In the genomic region with DNA sequence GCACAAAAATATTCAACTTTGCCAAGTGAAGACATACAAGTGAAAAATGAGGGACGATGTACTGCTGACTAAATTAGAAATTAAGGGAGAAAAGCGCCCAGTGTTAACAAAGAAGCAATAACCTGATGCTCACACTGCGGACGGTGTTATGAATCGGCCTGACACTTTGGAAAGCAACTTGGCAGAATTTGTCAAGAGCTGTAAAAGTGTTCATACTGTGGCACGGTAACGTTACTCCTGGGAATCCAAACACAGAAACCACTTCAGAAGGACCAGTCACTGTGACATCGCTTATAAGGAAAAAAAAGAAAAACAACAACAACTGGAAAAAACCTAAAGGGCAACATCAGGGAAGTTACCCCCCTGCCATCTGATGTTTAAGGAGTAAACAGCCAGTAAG, we compare ENCODE assay signal across 14 cellular contexts. TPM values are rescaled to one million over a fixed set of nuclear protein-coding genes. Genes with fewer than 3 reads are reported as not detected.
DNase-seq lines count a peak whose midpoint lies in the region; ATAC-seq and TF ChIP-seq lines count a peak whose summit lies in the region.
"Had no signal": no experiment of that assay in that cellular context is flagged by ENCODE, and none has a peak within 500 bp of the region (broad histone marks: within the 10 kb centered on the region; RNA-seq: fewer than 3 reads in every experiment).

No MANE protein-coding gene starts in this region.

- in situ Hi-C loops in Panc1 (cut with HindIII; ENCODE audit: low pct_unique_long_range_greater_than_20kb, low sequenced_read_pairs): no loop called here

- 14 to 44% methylated on average over 7 to 8 of the region's 8 CpGs for WGBS in gastroesophageal sphincter (ENCODE audit: low coverage in 1 of 2), 2 donors
- 71 to 79% methylated on average over 8 of the region's 8 CpGs for WGBS in sigmoid colon, 2 donors

- no peak overlapping the region for H3K4me3 ChIP-seq in Panc1 (ENCODE audit: low read depth in 2 of 2, low read length in 2 of 2)
- H3K4me3 ChIP-seq in gastroesophageal sphincter: no peak overlapping the region
- no peak overlapping the region for H3K4me3 ChIP-seq in sigmoid colon
- H3K4me3 ChIP-seq in mucosa of descending colon: no peak overlapping the region
- H3K4me3 ChIP-seq: PC-9, suprapubic skin had no signal

- H3K4me1 ChIP-seq in Panc1 (ENCODE audit: control insufficient read depth, insufficient read depth, low read length) (peaks cover 89% of the 10 kb centered on the region), gastroesophageal sphincter (peaks cover 17 to 99% (median 80%) of the 10 kb centered on the region in 3 donors), sigmoid colon (peaks cover 0 to 92% (median 92%) of the 10 kb centered on the region in 4 donors), mucosa of descending colon (ENCODE audit: low read depth) (peaks cover 60% of the 10 kb centered on the region)

- intact Hi-C loops in Panc1 (cut with micrococcal nuclease; ENCODE audit: unreplicated experiment): no loop called here
- intact Hi-C loops in sigmoid colon (cut with DNase I): no loop called here
- intact Hi-C loops in mucosa of descending colon (cut with DNase I, micrococcal nuclease): no loop called here

- H3K36me3 ChIP-seq in Panc1 (ENCODE audit: control insufficient read depth, insufficient read depth, low read length) (no peaks in the 10 kb centered on the region), gastroesophageal sphincter (no peaks in the 10 kb centered on the region), sigmoid colon (no peaks in the 10 kb centered on the region), mucosa of descending colon (ENCODE audit: low read depth) (no peaks in the 10 kb centered on the region)
- H3K36me3 ChIP-seq: suprapubic skin had no signal

- no peak for ATAC-seq in Panc1
- peak; percentile 24 for ATAC-seq in gastroesophageal sphincter
- no peak for ATAC-seq in mucosa of descending colon

- no TSS peak for BruUV-seq in Panc1 (replicated peaks; lab: Mats Ljungman, UMichigan)

- TF ChIP-seq CTCF in Panc1 (IDR thresholded peaks at IDR 0.05) (no peak), gastroesophageal sphincter (IDR thresholded peaks at IDR 0.05) (no peak), sigmoid colon (IDR thresholded peaks at IDR 0.05) (no peak), mucosa of descending colon (IDR thresholded peaks at IDR 0.05) (no peak)

- DNase-seq in DMS53 (lab: John Stamatoyannopoulos, UW) (peak; percentile 38), DMS53 treated with DMSO at 0.1 percent for 48 hours (lab: John Stamatoyannopoulos, UW; ENCODE audit: unreplicated experiment) (no peak), Panc1 (ENCODE audit: low read depth, low spot score) (no peak), sigmoid colon (no peak), cortex of kidney (lab: John Stamatoyannopoulos, UW) (no peak), mucosa of descending colon (no peak), glomerular visceral epithelial cell (ENCODE audit: extremely low spot score) (no peak)
- DNase-seq: activated effector memory CD4-positive, alpha-beta T cell treated with Interleukin-2 at 50 U/mL for 16 hours; NCI-H2029; PC-9; stimulated activated CD4-positive, alpha-beta T cell treated with anti-CD3 and anti-CD28 coated beads, Interleukin-4, amount 100 ng/mL, for 1 hour had no signal

- CTCF ChIA-PET in Panc1 (lab: Charles Lee): interaction anchor here (1.0 to 1.2 kb wide), 2 partner anchors 12 to 194 kb away, joined by 3 to 10 read pairs; no protein-coding TSS in a partner anchor

- TF ChIP-seq POLR2A in gastroesophageal sphincter (IDR thresholded peaks at IDR 0.05) (no peak), sigmoid colon (IDR thresholded peaks at IDR 0.05) (no peak)

- H3K9me3 ChIP-seq in Panc1 (ENCODE audit: control insufficient read depth, insufficient read depth, low read depth, low read length): no peaks in the 10 kb centered on the region
- no peaks in the 10 kb centered on the region for H3K9me3 ChIP-seq in gastroesophageal sphincter
- no peaks in the 10 kb centered on the region for H3K9me3 ChIP-seq in sigmoid colon
- no peaks in the 10 kb centered on the region for H3K9me3 ChIP-seq in mucosa of descending colon
- H3K9me3 ChIP-seq: suprapubic skin had no signal

- H3K27me3 ChIP-seq in Panc1 (ENCODE audit: control insufficient read depth, insufficient read depth, low read length) (no peaks in the 10 kb centered on the region), gastroesophageal sphincter (no peaks in the 10 kb centered on the region), sigmoid colon (no peaks in the 10 kb centered on the region)
- H3K27me3 ChIP-seq: suprapubic skin had no signal

- H3K27ac ChIP-seq in Panc1 (ENCODE audit: low read length): peak overlapping the region; percentile 99
- peak overlapping the region; percentile 58 to 93 (median 88) for H3K27ac ChIP-seq in gastroesophageal sphincter
- H3K27ac ChIP-seq in sigmoid colon: peak overlapping the region; percentile 61 to 98 (median 79)
- H3K27ac ChIP-seq: 22Rv1, PC-9, suprapubic skin had no signal

- TF ChIP-seq EP300 in gastroesophageal sphincter (IDR thresholded peaks at IDR 0.05) (no peak), sigmoid colon (IDR thresholded peaks at IDR 0.05) (no peak)

- POLR2A ChIA-PET in Panc1 (lab: Charles Lee): no interaction called here

RNA-seq across cellular contexts. Expression of a gene that starts 27.8 kb away (rescaled TPM):
- total RNA-seq in Panc1 (2021; ENCODE audit: unreplicated experiment): 491 TPM
- 494 TPM for polyA plus RNA-seq in Panc1 (2012; ENCODE audit: insufficient read length)
- 100 to 1,000 TPM; 160 to 288 (median 184) TPM for total RNA-seq in gastroesophageal sphincter
- total RNA-seq in sigmoid colon: 100 to 1,000 TPM; 128 to 214 (median 145) TPM
- polyA plus RNA-seq in sigmoid colon: 100 to 1,000 TPM; 372 to 454 (median 393) TPM
- total RNA-seq in mucosa of descending colon: 100 to 1,000 TPM; 346 to 393 (median 381) TPM
